ENCODE assay signal across 9 cellular contexts in the genomic region with DNA sequence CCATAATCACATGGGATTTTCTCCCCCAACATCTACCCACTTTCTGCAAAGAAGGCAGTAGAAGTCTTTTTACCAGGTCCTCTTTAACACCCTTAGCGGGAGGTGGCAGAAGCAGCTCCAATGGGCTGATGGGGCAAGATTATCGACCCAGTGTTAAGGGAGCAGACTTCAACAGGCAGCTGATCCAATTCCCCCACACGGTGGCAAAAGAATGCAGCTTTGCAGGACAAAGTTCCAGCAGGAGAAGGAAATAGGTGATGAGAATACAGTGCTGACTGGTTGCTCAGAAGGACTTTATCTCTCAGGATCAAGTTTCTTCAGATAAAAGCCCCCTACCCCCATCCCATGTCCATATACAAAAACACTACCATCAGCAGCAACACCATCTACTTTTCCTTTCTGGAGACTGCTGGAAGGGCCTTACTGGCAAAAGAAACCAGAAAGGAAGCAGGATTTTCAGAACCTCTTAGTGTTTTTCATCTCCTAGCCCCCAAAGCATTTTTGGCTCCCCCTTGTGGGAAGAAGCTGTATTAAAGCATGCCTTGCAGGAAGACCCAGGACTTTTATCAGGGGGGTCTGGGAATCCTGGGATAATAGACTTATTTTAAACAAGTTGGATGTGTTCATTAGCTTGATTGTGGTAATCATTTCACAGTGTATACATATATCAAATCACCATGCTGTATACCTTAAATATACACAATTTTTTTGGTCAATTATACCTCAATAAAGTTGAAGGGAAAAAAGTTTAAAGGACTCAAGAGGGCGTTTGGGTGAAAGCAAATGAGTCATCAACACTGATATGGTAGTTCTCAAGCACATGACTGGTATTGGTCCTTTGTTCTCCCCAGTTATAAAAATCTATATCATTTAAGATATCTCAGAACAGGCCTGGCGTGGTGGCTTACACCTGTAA.
DNase-seq lines count a peak whose midpoint lies in the region; ATAC-seq and TF ChIP-seq lines count a peak whose summit lies in the region.
"Had no signal": no experiment of that assay in that cellular context is flagged by ENCODE, and none has a peak within 500 bp of the region (broad histone marks: within the 10 kb centered on the region; RNA-seq: fewer than 3 reads in every experiment).

No MANE protein-coding gene starts in this region.

- H3K27ac Mint-ChIP-seq in CD14-positive monocyte = no peak overlapping the region
- H3K27ac Mint-ChIP-seq in mesothelial cell of epicardium = peak overlapping the region; percentile 79
- H3K27ac Mint-ChIP-seq: T-cell had no signal

- ATAC-seq in GM21529 (IDR thresholded peaks at IDR 0.05; ENCODE audit: unreplicated experiment) = no peak
- ATAC-seq: T-cell had no signal

- DNase-seq in CD14-positive monocyte (ENCODE audit: low spot score) (no peak), RKO (ENCODE audit: low spot score) (peak; percentile 35), choroid plexus epithelial cell (ENCODE audit: low read depth) (peak; percentile 60), mesothelial cell of epicardium (ENCODE audit: low spot score in 2 of 2, unreplicated experiment in 2 of 2) (peak in 1 of 2 experiments; percentile 57), NCI-H1092 treated with DMSO at 0.1 percent for 48 hours (lab: John Stamatoyannopoulos, UW) (no peak), NCI-H526 treated with DMSO at 0.1 percent for 48 hours (lab: John Stamatoyannopoulos, UW) (no peak)

- intact Hi-C loops in CD14-positive monocyte (cut with micrococcal nuclease) = no loop called here

- TF ChIP-seq CTCF in CD14-positive monocyte (IDR thresholded peaks at IDR 0.05) (peak; percentile 50), GM12873 (IDR thresholded peaks at IDR 0.05; ENCODE audit: insufficient read depth, low read depth, low read length, missing control alignments) (peak; percentile 63), choroid plexus epithelial cell (conservative IDR thresholded peaks at IDR 0.05; ENCODE audit: low read depth, low read length) (peak; percentile 74), mesothelial cell of epicardium (IDR thresholded peaks at IDR 0.05; ENCODE audit: unreplicated experiment) (peak; percentile 78)

- H3K36me3 Mint-ChIP-seq in CD14-positive monocyte = no peaks in the 10 kb centered on the region
- H3K36me3 Mint-ChIP-seq in mesothelial cell of epicardium = peaks cover 14% of the 10 kb centered on the region
- H3K36me3 Mint-ChIP-seq: T-cell had no signal

- H3K4me3 ChIP-seq in choroid plexus epithelial cell (ENCODE audit: low read depth, low read length) = no peak overlapping the region

- H3K4me3 Mint-ChIP-seq in CD14-positive monocyte (no peak overlapping the region), mesothelial cell of epicardium (no peak overlapping the region)
- H3K4me3 Mint-ChIP-seq: T-cell had no signal

- H3K4me1 Mint-ChIP-seq in CD14-positive monocyte (no peaks in the 10 kb centered on the region), mesothelial cell of epicardium (peaks cover 33% of the 10 kb centered on the region)
- H3K4me1 Mint-ChIP-seq: T-cell had no signal

- peaks cover 0 to 10% (median under 1%) of the 10 kb centered on the region in 3 donors for H3K27me3 Mint-ChIP-seq in CD14-positive monocyte (ENCODE audit: low read depth in 3 of 3)
- H3K27me3 Mint-ChIP-seq in mesothelial cell of epicardium (ENCODE audit: low read depth) = no peaks in the 10 kb centered on the region

- H3K9me3 Mint-ChIP-seq in CD14-positive monocyte (no peaks in the 10 kb centered on the region), mesothelial cell of epicardium (peaks cover 8% of the 10 kb centered on the region)
- H3K9me3 Mint-ChIP-seq: T-cell had no signal

Comparison
In these comparisons a context has a peak if more than half of its experiments do, and no peak if none do; other contexts are left out.
1. DNase-seq: peak in RKO (single experiment) and choroid plexus epithelial cell (single experiment); none in CD14-positive monocyte (single experiment), NCI-H1092 treated with DMSO at 0.1 percent for 48 hours (single experiment) and NCI-H526 treated with DMSO at 0.1 percent for 48 hours (single experiment).
2. Peak in every context shown above with its lines, with median percentiles within 50 percentile points of each other: CTCF ChIP-seq.